In genomic region chr4:151912626-151913025, GRCh38 we compare ENCODE assay signal across 1 cellular context.
TF ChIP-seq lines count a peak whose summit lies in the region.

No MANE protein-coding gene starts in this region.

TF ChIP-seq in GM23338, 12 proteins besides CTCF, POLR2A, EP300 and RAD21:
- TF ChIP-seq ZNF462 (CRISPR knock-in tag; IDR thresholded peaks at IDR 0.05) (0 out of 2 replicates have a peak, but pooled peaks have one; percentile 18), REST (IDR thresholded peaks at IDR 0.05; ENCODE audit: unreplicated experiment) (no peak)
